Comparison of ENCODE assay signal across 8 cellular contexts in the genomic region with DNA sequence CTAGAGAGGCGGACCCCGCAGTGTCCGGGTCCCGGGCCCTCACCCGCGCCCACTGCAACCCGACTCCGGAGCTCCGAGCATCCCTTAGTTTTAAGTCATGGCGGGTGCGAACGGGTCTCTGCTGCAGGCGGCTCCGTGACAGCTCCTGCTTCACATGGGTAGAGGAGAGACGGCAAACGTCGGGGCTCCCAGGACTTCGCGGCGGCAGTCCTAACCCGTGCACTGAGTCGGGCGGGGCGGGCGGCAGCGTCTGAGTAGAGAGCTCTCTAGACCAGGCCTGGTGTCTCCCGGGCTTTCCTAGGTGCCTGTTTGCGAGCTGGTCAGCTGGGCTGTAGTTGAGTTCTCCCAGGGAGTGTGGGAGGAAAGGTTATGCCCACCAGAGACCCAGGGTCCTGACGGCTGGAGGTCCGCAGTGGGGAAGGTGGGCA. TPM values are rescaled to one million over a fixed set of nuclear protein-coding genes. Genes with fewer than 3 reads are reported as not detected.
DNase-seq lines count a peak whose midpoint lies in the region; ATAC-seq and TF ChIP-seq lines count a peak whose summit lies in the region.

No MANE protein-coding gene starts in this region.

- peak overlapping the region; percentile 99 for H3K4me2 ChIP-seq in GM23248 (ENCODE audit: unreplicated experiment)

- 0 to 2% methylated on average over 23 to 30 of the region's 30 CpGs for WGBS in GM23248 (ENCODE audit: low coverage in 1 of 2, low lambda C conversion rate in 2 of 2, missing lambda C conversion rate in 2 of 2), 2 experiments
- 0% methylated on average over 1 of the region's 30 CpGs for WGBS in esophagus muscularis mucosa
- WGBS in psoas muscle, 3 donors, result 1% methylated on average over 27 to 30 of the region's 30 CpGs

- TF ChIP-seq CTCF in RWPE1 (conservative IDR thresholded peaks at IDR 0.05; ENCODE audit: low read depth), result no peak
- TF ChIP-seq CTCF in esophagus muscularis mucosa (IDR thresholded peaks at IDR 0.05), result no peak
- no peak for TF ChIP-seq CTCF in psoas muscle (IDR thresholded peaks at IDR 0.05)

- no peak for TF ChIP-seq EP300 in esophagus muscularis mucosa (IDR thresholded peaks at IDR 0.05)

- no peaks in the 10 kb centered on the region for H3F3A ChIP-seq in GM23248 (ENCODE audit: insufficient read depth)

- H3K9me2 ChIP-seq in GM23248 (ENCODE audit: insufficient read depth), result no peaks in the 10 kb centered on the region

- H3K36me3 ChIP-seq in GM23248 (ENCODE audit: low read depth), result no peaks in the 10 kb centered on the region
- H3K36me3 ChIP-seq in esophagus muscularis mucosa, result peaks cover 3 to 46% (median 33%) of the 10 kb centered on the region in 4 donors
- peaks cover 0 to 32% of the 10 kb centered on the region in 2 donors for H3K36me3 ChIP-seq in psoas muscle (ENCODE audit: insufficient read depth in 1 of 2, low read depth in 1 of 2)

- H3K9me3 ChIP-seq in GM23248 (ENCODE audit: low read depth) (no peaks in the 10 kb centered on the region), esophagus muscularis mucosa (no peaks in the 10 kb centered on the region), psoas muscle (no peaks in the 10 kb centered on the region)

- H3K4me1 ChIP-seq in GM23248 (ENCODE audit: insufficient read depth), result no peaks in the 10 kb centered on the region
- H3K4me1 ChIP-seq in esophagus muscularis mucosa, result peaks cover 48 to 57% (median 52%) of the 10 kb centered on the region in 4 donors
- peaks cover 19% of the 10 kb centered on the region for H3K4me1 ChIP-seq in psoas muscle

- POLR2A ChIA-PET in RWPE1 (lab: Yijun Ruan, JAX; ENCODE audit: low non-redundant PET), result interaction anchor here (1.2 kb wide), 1 partner anchor 39 kb away, joined by 3 read pairs; no protein-coding TSS in a partner anchor

- H4K20me1 ChIP-seq in GM23248 (ENCODE audit: insufficient read depth), result no peaks in the 10 kb centered on the region

- DNase-seq in GM23248 (peak; percentile 60), RWPE1 (ENCODE audit: low spot score) (no peak), esophagus muscularis mucosa (ENCODE audit: extremely low spot score) (no peak), psoas muscle (no peak), putamen (ENCODE audit: low spot score) (no peak), G401 (ENCODE audit: low spot score) (no peak), globus pallidus (ENCODE audit: low spot score) (no peak)

- H2AFZ ChIP-seq in GM23248, result peak overlapping the region; percentile 85

- ATAC-seq in psoas muscle, result peak in 1 of 4 donors; percentile 44
- no peak for ATAC-seq in HG03378 (IDR thresholded peaks at IDR 0.05; ENCODE audit: unreplicated experiment)

- CTCF ChIA-PET in RWPE1 (lab: Yijun Ruan, JAX), result interaction anchor here (0.6 to 1.5 kb wide), 5 partner anchors 13 to 93 kb away, joined by 3 to 7 read pairs (median 3); no protein-coding TSS in a partner anchor

- peak overlapping the region; percentile 72 for H3K9ac ChIP-seq in GM23248

- in situ Hi-C loops in GM23248 (cut with MboI), result no loop called here
- in situ Hi-C loops in G401 (cut with HindIII; ENCODE audit: low sequenced_read_pairs), result no loop called here

- intact Hi-C loops in esophagus muscularis mucosa (cut with DNase I) (no loop called here), psoas muscle (cut with DNase I) (no loop called here)

- peaks cover 29% of the 10 kb centered on the region for H3K79me2 ChIP-seq in GM23248 (ENCODE audit: insufficient read depth)

- peak overlapping the region; percentile 83 for H3K4me3 ChIP-seq in GM23248
- peak overlapping the region; percentile 74 to 92 (median 88) for H3K4me3 ChIP-seq in esophagus muscularis mucosa
- H3K4me3 ChIP-seq in psoas muscle, result peak overlapping the region; percentile 80

- TF ChIP-seq POLR2A in esophagus muscularis mucosa (IDR thresholded peaks at IDR 0.05; ENCODE audit: low read depth), result no peak

- H3K27ac ChIP-seq in GM23248 (no peak overlapping the region), RWPE1 (peak overlapping the region; percentile 79), esophagus muscularis mucosa (replicated peaks in 1 of 4) (peak overlapping the region; percentile 79 to 81 (median 80)), psoas muscle (peak overlapping the region; percentile 70)

- H3K27me3 ChIP-seq in GM23248 (replicated peaks; ENCODE audit: insufficient read depth) (no peaks in the 10 kb centered on the region), esophagus muscularis mucosa (no peaks in the 10 kb centered on the region), psoas muscle (ENCODE audit: insufficient read depth in 3 of 3, low read length in 2 of 3) (no peaks in the 10 kb centered on the region)

RNA-seq across cellular contexts. Expression of a gene that starts 0.3 kb away (rescaled TPM):
- 53.7 and 84.6 TPM in 2 replicates for total RNA-seq in GM23248 (2014; rRNA removed; shearing (Covaris generic))
- polyA plus RNA-seq in GM23248 (2016; fragmentation: Nextera tagmentation; extraction: Ambion mirVana) (43.3 and 52.2 TPM in 2 replicates), psoas muscle (10 to 100 TPM; 27.8 to 43.0 (median 29.7) TPM)
- total RNA-seq in esophagus muscularis mucosa (10 to 100 TPM; 41.3 to 71.7 (median 52.0) TPM), psoas muscle (10 to 100 TPM; 60.8 to 89.9 (median 73.8) TPM)
- 23.3 and 36.4 TPM in 2 replicates for total RNA-seq in G401 (2014; rRNA removed; shearing (Covaris generic))

RNA-seq across cellular contexts. Expression of a gene that starts 0.5 kb away (rescaled TPM):
- 19.9 and 22.8 TPM in 2 replicates for total RNA-seq in GM23248 (2014; rRNA removed; shearing (Covaris generic))
- 20.3 and 21.2 TPM in 2 replicates for polyA plus RNA-seq in GM23248 (2016; fragmentation: Nextera tagmentation; extraction: Ambion mirVana)
- 10 to 100 TPM; 11.8 to 25.2 (median 18.9) TPM for total RNA-seq in esophagus muscularis mucosa
- 10 to 100 TPM in 1 of 4 donors, 1 to 10 TPM in 3; 3.1 to 11.9 (median 4.8) TPM for total RNA-seq in psoas muscle
- polyA plus RNA-seq in psoas muscle, result 10 to 100 TPM in 2 of 3 donors, 1 to 10 TPM in 1; 8.0 to 17.7 (median 16.8) TPM
- total RNA-seq in G401 (2014; rRNA removed; shearing (Covaris generic)), result 25.2 and 36.6 TPM in 2 replicates

RNA-seq across cellular contexts. Expression of a gene that starts 21.4 kb away (rescaled TPM):
- 27.3 and 39.7 TPM in 2 replicates for total RNA-seq in GM23248 (2014; rRNA removed; shearing (Covaris generic))
- polyA plus RNA-seq in GM23248 (2016; fragmentation: Nextera tagmentation; extraction: Ambion mirVana), result 29.0 and 45.1 TPM in 2 replicates
- 100 to 1,000 TPM in 2 of 4 donors, 10 to 100 TPM in 2; 45.3 to 130 (median 88.3) TPM for total RNA-seq in esophagus muscularis mucosa
- 100 to 1,000 TPM in 1 of 4 donors, 10 to 100 TPM in 3; 61.6 to 156 (median 90.4) TPM for total RNA-seq in psoas muscle
- 10 to 100 TPM; 76.4 to 90.8 (median 86.2) TPM for polyA plus RNA-seq in psoas muscle
- total RNA-seq in G401 (2014; rRNA removed; shearing (Covaris generic)), result 20.5 and 28.9 TPM in 2 replicates

RNA-seq across cellular contexts. Expression of a gene that starts 28.5 kb away (rescaled TPM):
- not detected in 2 replicates for total RNA-seq in GM23248 (2014; rRNA removed; shearing (Covaris generic))
- 2.1 and 3.0 TPM in 2 replicates for polyA plus RNA-seq in GM23248 (2016; fragmentation: Nextera tagmentation; extraction: Ambion mirVana)
- not detected for total RNA-seq in esophagus muscularis mucosa
- under 1 TPM in 1 of 4 donors, not detected in 3; 0.66 TPM for total RNA-seq in psoas muscle
- polyA plus RNA-seq in psoas muscle, result under 1 TPM in 2 of 3 donors, not detected in 1; 0.14 to 0.43 TPM
- not detected in 2 replicates for total RNA-seq in G401 (2014; rRNA removed; shearing (Covaris generic))

RNA-seq across cellular contexts. Expression of a gene that starts 38.5 kb away (rescaled TPM):
- 21.2 and 23.4 TPM in 2 replicates for total RNA-seq in GM23248 (2014; rRNA removed; shearing (Covaris generic))
- polyA plus RNA-seq in GM23248 (2016; fragmentation: Nextera tagmentation; extraction: Ambion mirVana), result 12.2 and 14.1 TPM in 2 replicates
- total RNA-seq in esophagus muscularis mucosa, result 10 to 100 TPM; 23.3 to 46.5 (median 34.9) TPM
- total RNA-seq in psoas muscle, result 10 to 100 TPM; 27.4 to 46.6 (median 44.8) TPM
- polyA plus RNA-seq in psoas muscle, result 10 to 100 TPM; 35.6 to 58.8 (median 51.9) TPM
- 58.0 and 72.1 TPM in 2 replicates for total RNA-seq in G401 (2014; rRNA removed; shearing (Covaris generic))
